In genomic region chr12:132687211-132688164, GRCh38 we compare ENCODE assay signal across 1 cellular context.
TF ChIP-seq lines count a peak whose summit lies in the region.

A gene with protein sequence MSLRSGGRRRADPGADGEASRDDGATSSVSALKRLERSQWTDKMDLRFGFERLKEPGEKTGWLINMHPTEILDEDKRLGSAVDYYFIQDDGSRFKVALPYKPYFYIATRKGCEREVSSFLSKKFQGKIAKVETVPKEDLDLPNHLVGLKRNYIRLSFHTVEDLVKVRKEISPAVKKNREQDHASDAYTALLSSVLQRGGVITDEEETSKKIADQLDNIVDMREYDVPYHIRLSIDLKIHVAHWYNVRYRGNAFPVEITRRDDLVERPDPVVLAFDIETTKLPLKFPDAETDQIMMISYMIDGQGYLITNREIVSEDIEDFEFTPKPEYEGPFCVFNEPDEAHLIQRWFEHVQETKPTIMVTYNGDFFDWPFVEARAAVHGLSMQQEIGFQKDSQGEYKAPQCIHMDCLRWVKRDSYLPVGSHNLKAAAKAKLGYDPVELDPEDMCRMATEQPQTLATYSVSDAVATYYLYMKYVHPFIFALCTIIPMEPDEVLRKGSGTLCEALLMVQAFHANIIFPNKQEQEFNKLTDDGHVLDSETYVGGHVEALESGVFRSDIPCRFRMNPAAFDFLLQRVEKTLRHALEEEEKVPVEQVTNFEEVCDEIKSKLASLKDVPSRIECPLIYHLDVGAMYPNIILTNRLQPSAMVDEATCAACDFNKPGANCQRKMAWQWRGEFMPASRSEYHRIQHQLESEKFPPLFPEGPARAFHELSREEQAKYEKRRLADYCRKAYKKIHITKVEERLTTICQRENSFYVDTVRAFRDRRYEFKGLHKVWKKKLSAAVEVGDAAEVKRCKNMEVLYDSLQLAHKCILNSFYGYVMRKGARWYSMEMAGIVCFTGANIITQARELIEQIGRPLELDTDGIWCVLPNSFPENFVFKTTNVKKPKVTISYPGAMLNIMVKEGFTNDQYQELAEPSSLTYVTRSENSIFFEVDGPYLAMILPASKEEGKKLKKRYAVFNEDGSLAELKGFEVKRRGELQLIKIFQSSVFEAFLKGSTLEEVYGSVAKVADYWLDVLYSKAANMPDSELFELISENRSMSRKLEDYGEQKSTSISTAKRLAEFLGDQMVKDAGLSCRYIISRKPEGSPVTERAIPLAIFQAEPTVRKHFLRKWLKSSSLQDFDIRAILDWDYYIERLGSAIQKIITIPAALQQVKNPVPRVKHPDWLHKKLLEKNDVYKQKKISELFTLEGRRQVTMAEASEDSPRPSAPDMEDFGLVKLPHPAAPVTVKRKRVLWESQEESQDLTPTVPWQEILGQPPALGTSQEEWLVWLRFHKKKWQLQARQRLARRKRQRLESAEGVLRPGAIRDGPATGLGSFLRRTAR (N-terminal part only) (minus strand): TSS chr12:132687342. CDS start chr12:132687315, 27 bp downstream.
Gene PXMP2 (plus strand): TSS chr12:132687587. CDS start chr12:132687671, 84 bp downstream.

TF ChIP-seq in HepG2, 621 proteins besides CTCF, POLR2A, EP300 and RAD21 (continued from another document and continues in another):
- TF ChIP-seq PATZ1 (CRISPR knock-in tag; IDR thresholded peaks at IDR 0.05), result peak; percentile 33; the same call in 1 of the 2 replicates
- 0 out of 2 replicates have a peak, but pooled peaks have one; percentile 24 for TF ChIP-seq ZNF367 (CRISPR knock-in tag; IDR thresholded peaks at IDR 0.05; ENCODE audit: borderline replicate concordance)
- TF ChIP-seq MXD4 (CRISPR knock-in tag; IDR thresholded peaks at IDR 0.05), result peak; percentile 70; the same call in 1 of the 2 replicates
- TF ChIP-seq GATAD1 (CRISPR knock-in tag; IDR thresholded peaks at IDR 0.05), result peak; percentile 86
- TF ChIP-seq HMG20A (CRISPR knock-in tag; IDR thresholded peaks at IDR 0.05; ENCODE audit: borderline replicate concordance), result no peak
- TF ChIP-seq STAT5B (CRISPR knock-in tag; IDR thresholded peaks at IDR 0.05), result 0 out of 2 replicates have a peak, but pooled peaks have one; percentile 22
- TF ChIP-seq ATF3 (CRISPR knock-in tag; IDR thresholded peaks at IDR 0.05), result 0 out of 2 replicates have a peak, but pooled peaks have one; percentile 11
- TF ChIP-seq ZNF446 (CRISPR knock-in tag; IDR thresholded peaks at IDR 0.05), result no peak
- TF ChIP-seq MTF1 (CRISPR knock-in tag; IDR thresholded peaks at IDR 0.05), result no peak
- TF ChIP-seq ZNF326 (CRISPR knock-in tag; IDR thresholded peaks at IDR 0.05; ENCODE audit: borderline replicate concordance), result no peak
- TF ChIP-seq ZFP36L1 (CRISPR knock-in tag; IDR thresholded peaks at IDR 0.05), result no peak; the same call in 1 of the 2 replicates
- TF ChIP-seq ZNF800 (CRISPR knock-in tag; IDR thresholded peaks at IDR 0.05), result no peak; the same call in 1 of the 2 replicates
- no peak for TF ChIP-seq ZNF407 (CRISPR knock-in tag; IDR thresholded peaks at IDR 0.05; ENCODE audit: not compliant biosample characterization)
- peak; percentile 80 for TF ChIP-seq TMF1 (CRISPR knock-in tag; IDR thresholded peaks at IDR 0.05; ENCODE audit: low read depth)
- TF ChIP-seq ZNF430 (CRISPR knock-in tag; IDR thresholded peaks at IDR 0.05), result peak; percentile 71; the same call in 1 of the 2 replicates
- TF ChIP-seq ERF (CRISPR knock-in tag; IDR thresholded peaks at IDR 0.05), result peak; percentile 76; the same call in 1 of the 2 replicates
- TF ChIP-seq TGIF2 (CRISPR knock-in tag; IDR thresholded peaks at IDR 0.05), result peak; percentile 68
- TF ChIP-seq, protein P1, sequence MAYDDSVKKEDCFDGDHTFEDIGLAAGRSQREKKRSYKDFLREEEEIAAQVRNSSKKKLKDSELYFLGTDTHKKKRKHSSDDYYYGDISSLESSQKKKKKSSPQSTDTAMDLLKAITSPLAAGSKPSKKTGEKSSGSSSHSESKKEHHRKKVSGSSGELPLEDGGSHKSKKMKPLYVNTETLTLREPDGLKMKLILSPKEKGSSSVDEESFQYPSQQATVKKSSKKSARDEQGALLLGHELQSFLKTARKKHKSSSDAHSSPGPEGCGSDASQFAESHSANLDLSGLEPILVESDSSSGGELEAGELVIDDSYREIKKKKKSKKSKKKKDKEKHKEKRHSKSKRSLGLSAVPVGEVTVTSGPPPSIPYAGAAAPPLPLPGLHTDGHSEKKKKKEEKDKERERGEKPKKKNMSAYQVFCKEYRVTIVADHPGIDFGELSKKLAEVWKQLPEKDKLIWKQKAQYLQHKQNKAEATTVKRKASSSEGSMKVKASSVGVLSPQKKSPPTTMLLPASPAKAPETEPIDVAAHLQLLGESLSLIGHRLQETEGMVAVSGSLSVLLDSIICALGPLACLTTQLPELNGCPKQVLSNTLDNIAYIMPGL (CRISPR knock-in tag; IDR thresholded peaks at IDR 0.05; ENCODE audit: borderline replicate concordance in 1 of 2, low read depth in 1 of 2), result peak; percentile 47 to 72; a peak in 3 of 4 replicates
- peak; percentile 61 for TF ChIP-seq POLR2AphosphoS5 (IDR thresholded peaks at IDR 0.05; ENCODE audit: low read depth, low read length)
- no peak for TF ChIP-seq NONO (IDR thresholded peaks at IDR 0.05)
- peak; percentile 68 for TF ChIP-seq NONO (CRISPR knock-in tag; conservative IDR thresholded peaks at IDR 0.05)
- peak; percentile 49; the same call in 1 of the 2 replicates for TF ChIP-seq ZFYVE20 (CRISPR knock-in tag; IDR thresholded peaks at IDR 0.05; ENCODE audit: borderline replicate concordance, low read depth)
- TF ChIP-seq, protein P2, sequence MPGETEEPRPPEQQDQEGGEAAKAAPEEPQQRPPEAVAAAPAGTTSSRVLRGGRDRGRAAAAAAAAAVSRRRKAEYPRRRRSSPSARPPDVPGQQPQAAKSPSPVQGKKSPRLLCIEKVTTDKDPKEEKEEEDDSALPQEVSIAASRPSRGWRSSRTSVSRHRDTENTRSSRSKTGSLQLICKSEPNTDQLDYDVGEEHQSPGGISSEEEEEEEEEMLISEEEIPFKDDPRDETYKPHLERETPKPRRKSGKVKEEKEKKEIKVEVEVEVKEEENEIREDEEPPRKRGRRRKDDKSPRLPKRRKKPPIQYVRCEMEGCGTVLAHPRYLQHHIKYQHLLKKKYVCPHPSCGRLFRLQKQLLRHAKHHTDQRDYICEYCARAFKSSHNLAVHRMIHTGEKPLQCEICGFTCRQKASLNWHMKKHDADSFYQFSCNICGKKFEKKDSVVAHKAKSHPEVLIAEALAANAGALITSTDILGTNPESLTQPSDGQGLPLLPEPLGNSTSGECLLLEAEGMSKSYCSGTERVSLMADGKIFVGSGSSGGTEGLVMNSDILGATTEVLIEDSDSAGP (CRISPR knock-in tag; IDR thresholded peaks at IDR 0.05; ENCODE audit: borderline replicate concordance), result no peak; the same call in 1 of the 2 replicates
